In the genomic region with DNA sequence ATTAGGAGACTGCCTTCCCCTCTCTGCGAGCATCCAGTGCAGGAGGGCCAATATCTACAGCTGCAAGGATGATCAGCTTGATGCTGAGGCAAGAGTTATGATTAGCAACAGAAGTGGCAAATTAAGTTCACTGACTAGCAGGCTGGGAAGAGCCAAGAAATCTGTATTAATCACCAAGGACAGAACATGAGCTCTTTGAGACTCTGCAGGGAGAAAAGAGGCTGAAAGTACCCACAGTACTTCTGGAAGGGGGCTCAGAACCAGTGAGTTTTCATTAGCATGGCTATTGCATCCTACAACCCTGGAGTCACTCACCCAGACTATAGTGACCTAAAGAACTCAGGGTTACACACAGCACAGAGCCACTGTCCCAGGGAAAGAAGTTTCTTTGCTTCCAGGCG, we compare ENCODE assay signal across 1 cellular context.
TF ChIP-seq lines count a peak whose summit lies in the region.

No MANE protein-coding gene starts in this region.

TF ChIP-seq in A549, 52 proteins besides CTCF, POLR2A, EP300 and RAD21:
- TF ChIP-seq, protein P1, sequence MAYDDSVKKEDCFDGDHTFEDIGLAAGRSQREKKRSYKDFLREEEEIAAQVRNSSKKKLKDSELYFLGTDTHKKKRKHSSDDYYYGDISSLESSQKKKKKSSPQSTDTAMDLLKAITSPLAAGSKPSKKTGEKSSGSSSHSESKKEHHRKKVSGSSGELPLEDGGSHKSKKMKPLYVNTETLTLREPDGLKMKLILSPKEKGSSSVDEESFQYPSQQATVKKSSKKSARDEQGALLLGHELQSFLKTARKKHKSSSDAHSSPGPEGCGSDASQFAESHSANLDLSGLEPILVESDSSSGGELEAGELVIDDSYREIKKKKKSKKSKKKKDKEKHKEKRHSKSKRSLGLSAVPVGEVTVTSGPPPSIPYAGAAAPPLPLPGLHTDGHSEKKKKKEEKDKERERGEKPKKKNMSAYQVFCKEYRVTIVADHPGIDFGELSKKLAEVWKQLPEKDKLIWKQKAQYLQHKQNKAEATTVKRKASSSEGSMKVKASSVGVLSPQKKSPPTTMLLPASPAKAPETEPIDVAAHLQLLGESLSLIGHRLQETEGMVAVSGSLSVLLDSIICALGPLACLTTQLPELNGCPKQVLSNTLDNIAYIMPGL (CRISPR knock-in tag; IDR thresholded peaks at IDR 0.05; ENCODE audit: borderline replicate concordance): no peak
- TF ChIP-seq TP53 (CRISPR knock-in tag; IDR thresholded peaks at IDR 0.05) (no peak), POLR2AphosphoS2 (conservative IDR thresholded peaks at IDR 0.05; ENCODE audit: low read length) (no peak), KDM5A (IDR thresholded peaks at IDR 0.05) (no peak), RNF2 (IDR thresholded peaks at IDR 0.05; ENCODE audit: borderline replicate concordance, low read depth) (no peak), HDAC2 (IDR thresholded peaks at IDR 0.05) (no peak), FOXS1 (CRISPR knock-in tag; IDR thresholded peaks at IDR 0.05) (no peak), ZC3H11A (IDR thresholded peaks at IDR 0.05) (no peak), PHF8 (IDR thresholded peaks at IDR 0.05; ENCODE audit: borderline replicate concordance, low read depth) (no peak), CBX8 (IDR thresholded peaks at IDR 0.05) (no peak)
- TF ChIP-seq, protein P2, sequence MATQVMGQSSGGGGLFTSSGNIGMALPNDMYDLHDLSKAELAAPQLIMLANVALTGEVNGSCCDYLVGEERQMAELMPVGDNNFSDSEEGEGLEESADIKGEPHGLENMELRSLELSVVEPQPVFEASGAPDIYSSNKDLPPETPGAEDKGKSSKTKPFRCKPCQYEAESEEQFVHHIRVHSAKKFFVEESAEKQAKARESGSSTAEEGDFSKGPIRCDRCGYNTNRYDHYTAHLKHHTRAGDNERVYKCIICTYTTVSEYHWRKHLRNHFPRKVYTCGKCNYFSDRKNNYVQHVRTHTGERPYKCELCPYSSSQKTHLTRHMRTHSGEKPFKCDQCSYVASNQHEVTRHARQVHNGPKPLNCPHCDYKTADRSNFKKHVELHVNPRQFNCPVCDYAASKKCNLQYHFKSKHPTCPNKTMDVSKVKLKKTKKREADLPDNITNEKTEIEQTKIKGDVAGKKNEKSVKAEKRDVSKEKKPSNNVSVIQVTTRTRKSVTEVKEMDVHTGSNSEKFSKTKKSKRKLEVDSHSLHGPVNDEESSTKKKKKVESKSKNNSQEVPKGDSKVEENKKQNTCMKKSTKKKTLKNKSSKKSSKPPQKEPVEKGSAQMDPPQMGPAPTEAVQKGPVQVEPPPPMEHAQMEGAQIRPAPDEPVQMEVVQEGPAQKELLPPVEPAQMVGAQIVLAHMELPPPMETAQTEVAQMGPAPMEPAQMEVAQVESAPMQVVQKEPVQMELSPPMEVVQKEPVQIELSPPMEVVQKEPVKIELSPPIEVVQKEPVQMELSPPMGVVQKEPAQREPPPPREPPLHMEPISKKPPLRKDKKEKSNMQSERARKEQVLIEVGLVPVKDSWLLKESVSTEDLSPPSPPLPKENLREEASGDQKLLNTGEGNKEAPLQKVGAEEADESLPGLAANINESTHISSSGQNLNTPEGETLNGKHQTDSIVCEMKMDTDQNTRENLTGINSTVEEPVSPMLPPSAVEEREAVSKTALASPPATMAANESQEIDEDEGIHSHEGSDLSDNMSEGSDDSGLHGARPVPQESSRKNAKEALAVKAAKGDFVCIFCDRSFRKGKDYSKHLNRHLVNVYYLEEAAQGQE (IDR thresholded peaks at IDR 0.05): no peak
- TF ChIP-seq, protein P3, sequence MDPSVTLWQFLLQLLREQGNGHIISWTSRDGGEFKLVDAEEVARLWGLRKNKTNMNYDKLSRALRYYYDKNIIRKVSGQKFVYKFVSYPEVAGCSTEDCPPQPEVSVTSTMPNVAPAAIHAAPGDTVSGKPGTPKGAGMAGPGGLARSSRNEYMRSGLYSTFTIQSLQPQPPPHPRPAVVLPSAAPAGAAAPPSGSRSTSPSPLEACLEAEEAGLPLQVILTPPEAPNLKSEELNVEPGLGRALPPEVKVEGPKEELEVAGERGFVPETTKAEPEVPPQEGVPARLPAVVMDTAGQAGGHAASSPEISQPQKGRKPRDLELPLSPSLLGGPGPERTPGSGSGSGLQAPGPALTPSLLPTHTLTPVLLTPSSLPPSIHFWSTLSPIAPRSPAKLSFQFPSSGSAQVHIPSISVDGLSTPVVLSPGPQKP (IDR thresholded peaks at IDR 0.05; ENCODE audit: low read depth, low read length): no peak
- TF ChIP-seq, protein P4, sequence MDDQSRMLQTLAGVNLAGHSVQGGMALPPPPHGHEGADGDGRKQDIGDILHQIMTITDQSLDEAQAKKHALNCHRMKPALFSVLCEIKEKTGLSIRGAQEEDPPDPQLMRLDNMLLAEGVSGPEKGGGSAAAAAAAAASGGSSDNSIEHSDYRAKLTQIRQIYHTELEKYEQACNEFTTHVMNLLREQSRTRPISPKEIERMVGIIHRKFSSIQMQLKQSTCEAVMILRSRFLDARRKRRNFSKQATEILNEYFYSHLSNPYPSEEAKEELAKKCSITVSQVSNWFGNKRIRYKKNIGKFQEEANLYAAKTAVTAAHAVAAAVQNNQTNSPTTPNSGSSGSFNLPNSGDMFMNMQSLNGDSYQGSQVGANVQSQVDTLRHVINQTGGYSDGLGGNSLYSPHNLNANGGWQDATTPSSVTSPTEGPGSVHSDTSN (IDR thresholded peaks at IDR 0.05): no peak
- TF ChIP-seq, protein P5, sequence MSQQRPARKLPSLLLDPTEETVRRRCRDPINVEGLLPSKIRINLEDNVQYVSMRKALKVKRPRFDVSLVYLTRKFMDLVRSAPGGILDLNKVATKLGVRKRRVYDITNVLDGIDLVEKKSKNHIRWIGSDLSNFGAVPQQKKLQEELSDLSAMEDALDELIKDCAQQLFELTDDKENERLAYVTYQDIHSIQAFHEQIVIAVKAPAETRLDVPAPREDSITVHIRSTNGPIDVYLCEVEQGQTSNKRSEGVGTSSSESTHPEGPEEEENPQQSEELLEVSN (IDR thresholded peaks at IDR 0.05; ENCODE audit: borderline replicate concordance, low read depth): no peak
